ENCODE assay signal across 8 cellular contexts in the genomic region with DNA sequence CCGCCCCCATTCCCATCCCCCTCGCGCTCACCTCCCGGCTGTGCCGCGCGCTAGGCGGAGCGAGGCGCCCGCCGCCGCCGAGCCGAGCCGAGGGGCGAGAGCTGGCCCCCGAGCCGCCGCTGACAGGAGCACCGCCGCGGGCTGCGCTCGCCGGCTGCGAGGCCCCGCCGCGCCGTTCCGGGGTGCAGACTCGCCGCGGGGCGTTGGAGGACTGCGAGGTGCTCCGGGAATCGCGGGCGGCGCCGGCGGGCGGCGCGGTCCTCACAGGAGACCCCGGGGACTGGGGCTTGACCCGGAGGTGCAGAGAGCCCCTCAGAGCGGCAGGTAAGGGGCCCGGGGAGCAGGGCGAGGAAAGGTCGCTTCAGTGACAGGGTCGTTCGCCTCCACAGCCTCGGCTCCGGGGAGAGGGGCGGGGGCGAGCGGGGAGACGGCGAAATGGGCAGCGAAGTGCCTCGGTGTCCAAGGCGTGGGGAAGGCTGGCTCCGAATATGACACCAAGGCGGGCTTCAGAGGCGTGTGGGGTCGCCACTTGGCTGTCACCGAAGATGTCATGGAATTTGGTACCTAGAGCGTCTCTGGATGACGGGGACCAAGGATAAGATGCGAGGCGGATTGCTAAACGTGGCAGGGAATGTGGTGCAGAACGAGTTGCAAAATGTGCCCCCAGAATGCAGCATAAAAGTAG. TPM values are rescaled to one million over a fixed set of nuclear protein-coding genes. Genes with fewer than 3 reads are reported as not detected.
A peak's percentile ranks its signal among the peaks of the same experiment; 100 is the strongest.
DNase-seq lines count a peak whose midpoint lies in the region; ATAC-seq and TF ChIP-seq lines count a peak whose summit lies in the region.

No MANE protein-coding gene starts in this region.

- peak overlapping the region; percentile 75 for H3K4me3 Mint-ChIP-seq in central memory CD8-positive, alpha-beta T cell

- H3K4me1 ChIP-seq in left lung = peaks cover 6 to 40% of the 10 kb centered on the region in 2 donors

- H3K4me1 Mint-ChIP-seq in central memory CD8-positive, alpha-beta T cell = peaks cover 25% of the 10 kb centered on the region

- no peaks in the 10 kb centered on the region for H3K27me3 ChIP-seq in left lung

- peak overlapping the region; percentile 81 to 83 for H3K4me3 ChIP-seq in left lung

- TF ChIP-seq CTCF in left lung (IDR thresholded peaks at IDR 0.05) = no peak

- H3K27ac ChIP-seq in left lung = peak overlapping the region; percentile 91 to 93

- H3K9me3 ChIP-seq in left lung = no peaks in the 10 kb centered on the region

- peaks cover 6% of the 10 kb centered on the region for H3K27me3 Mint-ChIP-seq in central memory CD8-positive, alpha-beta T cell

- no peaks in the 10 kb centered on the region for H3K36me3 ChIP-seq in left lung

- ATAC-seq in HG03280 (IDR thresholded peaks at IDR 0.05; ENCODE audit: unreplicated experiment) = peak; percentile 45
- peak; percentile 38 for ATAC-seq in central memory CD8-positive, alpha-beta T cell (replicated peaks; ENCODE audit: extremely low read depth, poor library complexity, severe bottlenecking)
- peak; percentile 52 for ATAC-seq in left lung

- peak overlapping the region; percentile 13 for H3K27ac Mint-ChIP-seq in central memory CD8-positive, alpha-beta T cell (ENCODE audit: low read depth)

- DNase-seq in NCI-H2107 treated with DMSO at 0.1 percent for 48 hours (lab: John Stamatoyannopoulos, UW; ENCODE audit: unreplicated experiment) (peak; percentile 17), NCI-H2107 (lab: John Stamatoyannopoulos, UW) (no peak), T-helper 9 cell (peak; percentile 63), left lung (peak; percentile 40 to 93), NCI-H2029 treated with DMSO at 0.1 percent for 48 hours (lab: John Stamatoyannopoulos, UW) (no peak)
- no peak for DNase-seq in central memory CD8-positive, alpha-beta T cell (ENCODE audit: low spot score in 2 of 2)
- peak; percentile 6 to 66 for DNase-seq in stimulated activated CD4-positive, alpha-beta T cell treated with anti-CD3 and anti-CD28 coated beads, Interleukin-4, amount 100 ng/mL, for 4 hours

- H3K9me3 Mint-ChIP-seq in central memory CD8-positive, alpha-beta T cell = no peaks in the 10 kb centered on the region

- intact Hi-C loops in left lung (cut with DNase I) = no loop called here

- H3K36me3 Mint-ChIP-seq in central memory CD8-positive, alpha-beta T cell (ENCODE audit: insufficient read depth) = peaks cover 6% of the 10 kb centered on the region

RNA-seq across cellular contexts. Expression of a gene that starts 0.5 kb away (rescaled TPM):
- total RNA-seq in left lung = 100 to 1,000 TPM; 106 to 119 TPM

Comparison
In these comparisons a context has a peak if more than half of its experiments do, and no peak if none do; other contexts are left out.
1. DNase-seq: peak in NCI-H2107 treated with DMSO at 0.1 percent for 48 hours (single experiment), T-helper 9 cell (single experiment), left lung (2 of 2) and stimulated activated CD4-positive, alpha-beta T cell treated with anti-CD3 and anti-CD28 coated beads, Interleukin-4, amount 100 ng/mL, for 4 hours (2 of 2); none in NCI-H2107 (single experiment), central memory CD8-positive, alpha-beta T cell (0 of 2) and NCI-H2029 treated with DMSO at 0.1 percent for 48 hours (single experiment).
2. Peak in every context shown above with its lines, with median percentiles within 50 percentile points of each other: ATAC-seq.